14 cellular contexts compared by ENCODE assay signal in the genomic region with DNA sequence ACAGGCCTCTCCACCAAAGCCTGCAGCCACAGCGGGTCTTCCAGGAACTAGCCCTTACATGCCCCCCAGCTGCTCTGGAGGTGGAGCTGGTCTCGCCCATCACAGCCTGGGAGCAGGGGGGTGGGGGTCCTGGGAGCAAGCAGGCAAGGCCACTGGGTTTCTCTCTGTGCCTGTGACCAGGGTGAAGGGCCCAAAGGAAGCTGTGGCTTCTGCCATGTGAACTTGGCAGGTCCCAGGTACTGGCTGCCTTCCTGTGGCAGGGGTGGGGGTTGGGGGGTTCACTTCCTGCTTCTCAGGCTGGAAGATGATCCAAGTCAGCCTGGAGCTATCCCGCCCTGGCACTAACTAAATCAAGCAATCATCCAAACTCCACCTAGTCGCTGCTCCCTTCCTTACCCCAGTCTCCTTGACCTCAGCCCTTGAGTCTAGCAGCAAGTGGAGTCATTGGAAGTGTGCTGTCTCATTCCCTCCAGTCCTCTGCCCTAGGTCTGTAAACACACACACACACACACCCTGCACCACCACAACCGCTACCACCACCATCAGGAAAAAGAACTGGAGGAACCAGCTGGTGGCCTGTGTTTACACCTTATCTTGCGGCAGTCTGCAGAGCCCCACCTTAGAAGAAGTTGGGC. TPM values are rescaled to one million over a fixed set of nuclear protein-coding genes. Genes with fewer than 3 reads are reported as not detected.
DNase-seq lines count a peak whose midpoint lies in the region; FAIRE-seq and TF ChIP-seq lines count a peak whose summit lies in the region.
"Had no signal": no experiment of that assay in that cellular context is flagged by ENCODE, and none has a peak within 500 bp of the region (broad histone marks: within the 10 kb centered on the region; RNA-seq: fewer than 3 reads in every experiment).

No MANE protein-coding gene starts in this region.

- peak overlapping the region; percentile 81 for H3K27ac ChIP-seq in angular gyrus (ENCODE audit: low read depth, low read length)
- H3K27ac ChIP-seq in kidney (ENCODE audit: low read depth in 2 of 2, low read length in 2 of 2), result no peak overlapping the region
- H3K27ac ChIP-seq in thymus (ENCODE audit: low read depth), result peak overlapping the region; percentile 43
- H3K27ac ChIP-seq: 22Rv1, ovary had no signal

- WGBS in thymus, result 16% methylated on average over 6 of the region's 6 CpGs

- TF ChIP-seq CTCF in kidney (IDR thresholded peaks at IDR 0.05; ENCODE audit: borderline replicate concordance, extremely low read depth, insufficient read depth), result no peak

- no peak for FAIRE-seq in kidney (lab: Jason Lieb, UNC)

- H3K9me3 ChIP-seq in kidney (ENCODE audit: control insufficient read depth in 1 of 2, low read length in 2 of 2) (peaks cover 3 to 9% of the 10 kb centered on the region in 2 donors), thymus (ENCODE audit: control insufficient read depth) (peaks cover 2% of the 10 kb centered on the region)
- H3K9me3 ChIP-seq: ovary had no signal

- H3K36me3 ChIP-seq in kidney (ENCODE audit: control insufficient read depth in 1 of 2, insufficient read depth in 2 of 2, low read length in 2 of 2) (no peaks in the 10 kb centered on the region), thymus (ENCODE audit: control insufficient read depth, insufficient read depth) (peaks cover 3% of the 10 kb centered on the region)
- H3K36me3 ChIP-seq: ovary had no signal

- H3K27me3 ChIP-seq in thymus (ENCODE audit: control insufficient read depth, insufficient read depth), result no peaks in the 10 kb centered on the region
- H3K27me3 ChIP-seq: ovary had no signal

- H3K9ac ChIP-seq in kidney (ENCODE audit: low read length in 2 of 2), result no peak overlapping the region

- H3K4me1 ChIP-seq in kidney (ENCODE audit: control insufficient read depth in 1 of 2, insufficient read depth in 1 of 2, low read depth in 1 of 2, low read length in 2 of 2) (peaks cover 0 to 2% of the 10 kb centered on the region in 2 donors), thymus (ENCODE audit: control insufficient read depth, insufficient read depth, low read length) (peaks cover 37% of the 10 kb centered on the region)

- DNase-seq in DMS 273 (lab: John Stamatoyannopoulos, UW; ENCODE audit: unreplicated experiment) (peak; percentile 35), DMS 273 treated with DMSO at 0.1 percent for 48 hours (lab: John Stamatoyannopoulos, UW) (no peak), kidney (peak; percentile 50), NCI-H345 treated with DMSO at 0.1 percent for 48 hours (lab: John Stamatoyannopoulos, UW; ENCODE audit: unreplicated experiment) (no peak), DMS53 (lab: John Stamatoyannopoulos, UW) (no peak)
- no peak for DNase-seq in effector CD4-positive, alpha-beta T cell
- DNase-seq: activated CD4-positive, CD25-positive, alpha-beta regulatory T cell treated with anti-CD3 and anti-CD28 coated beads, Interleukin-2, amount 50 U/mL, for 72 hours; central memory CD4-positive, alpha-beta T cell; islet precursor cell; NCI-H1092 treated with DMSO at 0.1 percent for 48 hours; ovary had no signal

- intact Hi-C loops in kidney (cut with DNase I), result no loop called here

- H3K4me3 ChIP-seq in kidney (ENCODE audit: low read length in 2 of 2) (no peak overlapping the region), thymus (ENCODE audit: low read length) (no peak overlapping the region)
- H3K4me3 ChIP-seq: ovary had no signal

RNA-seq across cellular contexts. Expression of a gene that starts 29.5 kb away (rescaled TPM):
- 19.4 TPM for total RNA-seq in kidney
- polyA plus RNA-seq in kidney (ENCODE audit: insufficient read depth, low read depth, low replicate concordance) (7.3 TPM), thymus (34.4 TPM)

RNA-seq across cellular contexts. Expression of a gene that starts 44.5 kb away (rescaled TPM):
- total RNA-seq in kidney, result 4.2 TPM
- 10.3 TPM for polyA plus RNA-seq in kidney (ENCODE audit: insufficient read depth, low read depth, low replicate concordance)
- 2.9 TPM for polyA plus RNA-seq in thymus

Comparison
In these comparisons a context has a peak if more than half of its experiments do, and no peak if none do; other contexts are left out.
1. DNase-seq: peak in DMS 273 (single experiment) and kidney (single experiment); none in DMS 273 treated with DMSO at 0.1 percent for 48 hours (single experiment), effector CD4-positive, alpha-beta T cell (single experiment), NCI-H345 treated with DMSO at 0.1 percent for 48 hours (single experiment) and DMS53 (single experiment).
2. H3K27ac ChIP-seq: peak in angular gyrus (single experiment) and thymus (single experiment); none in kidney (0 of 2).